ENCODE assay signal across 9 cellular contexts in the genomic region with DNA sequence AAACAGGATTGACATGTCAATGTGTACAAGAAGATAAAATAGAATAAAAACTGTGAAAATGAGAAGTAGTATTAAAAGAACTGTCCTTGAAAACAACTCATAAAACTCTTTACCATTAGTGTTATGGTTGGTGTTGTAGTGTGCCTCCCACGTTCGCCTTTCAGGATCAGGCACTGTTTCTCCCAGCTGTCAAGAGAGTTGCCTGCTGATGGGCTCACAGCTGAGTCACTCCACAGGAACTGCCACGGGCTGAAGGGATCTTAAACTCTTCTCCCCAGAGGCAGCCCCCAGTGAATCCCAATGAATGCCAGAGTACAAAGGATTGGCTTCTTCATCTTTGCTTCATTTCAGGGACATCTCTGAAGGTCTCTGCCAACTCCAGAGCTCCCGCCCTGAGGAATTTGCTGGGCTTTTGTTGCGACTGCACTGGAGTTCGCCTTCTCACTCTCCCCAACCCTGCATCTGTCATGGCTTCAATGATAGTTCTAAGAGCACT.
DNase-seq lines count a peak whose midpoint lies in the region; ATAC-seq, FAIRE-seq and TF ChIP-seq lines count a peak whose summit lies in the region.
"Had no signal": no experiment of that assay in that cellular context is flagged by ENCODE, and none has a peak within 500 bp of the region (broad histone marks: within the 10 kb centered on the region; RNA-seq: fewer than 3 reads in every experiment).

No MANE protein-coding gene starts in this region.

- DNase-seq in EH (ENCODE audit: low read depth) (peak; percentile 10), SJCRH30 (peak; percentile 89 to 95), fibroblast of villous mesenchyme (ENCODE audit: low read depth) (peak; percentile 23), small intestine (no peak), NCI-H345 treated with DMSO at 0.1 percent for 48 hours (lab: John Stamatoyannopoulos, UW; ENCODE audit: unreplicated experiment) (no peak), DMS153 (lab: John Stamatoyannopoulos, UW) (no peak)
- DNase-seq: activated effector memory CD4-positive, alpha-beta T cell treated with Interleukin-2 at 50 U/mL for 16 hours had no signal

- TF ChIP-seq CTCF in fibroblast of villous mesenchyme (IDR thresholded peaks at IDR 0.05; ENCODE audit: insufficient read depth, low read depth, low read length) = no peak

- ATAC-seq in HG03095 (IDR thresholded peaks at IDR 0.05; ENCODE audit: unreplicated experiment) = no peak

- 71 to 85% (median 84%) methylated on average over 6 of the region's 6 CpGs for WGBS in small intestine, 3 donors

- no peaks in the 10 kb centered on the region for H3K9me3 ChIP-seq in SJCRH30 (replicated peaks)
- H3K9me3 ChIP-seq in neuron (ENCODE audit: low read length) = no peaks in the 10 kb centered on the region
- no peaks in the 10 kb centered on the region for H3K9me3 ChIP-seq in small intestine (ENCODE audit: control insufficient read depth, low read depth)

- H3K27ac ChIP-seq in SJCRH30 = peak overlapping the region; percentile 50
- no peak overlapping the region for H3K27ac ChIP-seq in small intestine (ENCODE audit: low read depth in 1 of 2, low read length in 1 of 2)

- peak overlapping the region; percentile 18 for H3K4me3 ChIP-seq in SJCRH30
- H3K4me3 ChIP-seq in fibroblast of villous mesenchyme (ENCODE audit: low read depth, low read length) = no peak overlapping the region
- peak overlapping the region; percentile 24 for H3K4me3 ChIP-seq in neuron (ENCODE audit: low read length)
- H3K4me3 ChIP-seq in small intestine (ENCODE audit: low read depth in 1 of 2, low read length in 2 of 2) = no peak overlapping the region

- no peaks in the 10 kb centered on the region for H3K27me3 ChIP-seq in SJCRH30
- H3K27me3 ChIP-seq in neuron (ENCODE audit: insufficient read depth, low read length) = no peaks in the 10 kb centered on the region
- no peaks in the 10 kb centered on the region for H3K27me3 ChIP-seq in small intestine (ENCODE audit: control insufficient read depth in 2 of 2, insufficient read depth in 2 of 2, low read length in 2 of 2)

- H3K36me3 ChIP-seq in SJCRH30 = no peaks in the 10 kb centered on the region
- peaks cover 14% of the 10 kb centered on the region for H3K36me3 ChIP-seq in neuron (ENCODE audit: insufficient read depth, low read length)
- no peaks in the 10 kb centered on the region for H3K36me3 ChIP-seq in small intestine (ENCODE audit: control insufficient read depth in 2 of 2, insufficient read depth in 2 of 2, low read length in 2 of 2)

- no peak overlapping the region for H2AFZ ChIP-seq in neuron (ENCODE audit: low read depth, low read length)

- peaks cover 14% of the 10 kb centered on the region for H3K4me1 ChIP-seq in SJCRH30
- peaks cover 55% of the 10 kb centered on the region for H3K4me1 ChIP-seq in neuron (ENCODE audit: insufficient read depth, low read length)
- no peaks in the 10 kb centered on the region for H3K4me1 ChIP-seq in small intestine (ENCODE audit: control insufficient read depth in 2 of 2, insufficient read depth in 1 of 2, low read depth in 1 of 2, low read length in 1 of 2)

- FAIRE-seq in small intestine (lab: Jason Lieb, UNC) = no peak

Comparison
In these comparisons a context has a peak if more than half of its experiments do, and no peak if none do; other contexts are left out.
1. DNase-seq: peak in EH (single experiment), SJCRH30 (2 of 2) and fibroblast of villous mesenchyme (single experiment); none in small intestine (single experiment), NCI-H345 treated with DMSO at 0.1 percent for 48 hours (single experiment) and DMS153 (single experiment).
2. H3K4me3 ChIP-seq: peak in SJCRH30 (single experiment) and neuron (single experiment); none in fibroblast of villous mesenchyme (single experiment) and small intestine (0 of 2).